21 cellular contexts compared by ENCODE assay signal in the genomic region with DNA sequence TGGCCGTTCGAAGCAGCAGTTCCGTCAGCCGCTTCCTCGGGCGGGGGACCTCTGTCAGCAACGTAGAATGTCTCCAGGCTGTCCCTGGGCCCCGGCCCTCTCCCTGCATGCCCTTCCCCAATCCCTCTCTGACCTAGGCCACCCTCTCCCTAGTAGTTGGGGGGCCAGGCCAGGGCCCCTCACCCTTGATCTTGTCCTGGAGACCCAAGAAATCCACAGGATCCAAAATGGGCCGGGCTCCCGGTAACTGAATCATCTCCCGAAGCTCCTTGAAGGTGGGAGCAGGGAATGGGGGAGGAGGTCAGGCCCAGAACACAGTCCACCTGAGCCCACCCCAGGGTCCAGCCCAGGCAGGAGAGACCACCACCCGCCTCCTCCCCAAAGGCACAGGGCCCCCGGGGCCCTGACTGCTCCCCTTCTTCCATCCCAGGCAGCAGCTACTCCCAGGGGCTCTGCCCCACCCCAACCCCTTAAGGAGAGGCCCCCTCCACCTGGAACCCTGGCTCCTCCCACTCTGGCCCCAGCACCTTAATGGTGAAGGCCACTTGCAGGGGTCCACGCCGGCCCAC. TPM values are rescaled to one million over a fixed set of nuclear protein-coding genes. Genes with fewer than 3 reads are reported as not detected.
DNase-seq lines count a peak whose midpoint lies in the region; ATAC-seq and TF ChIP-seq lines count a peak whose summit lies in the region.
"Had no signal": no experiment of that assay in that cellular context is flagged by ENCODE, and none has a peak within 500 bp of the region (broad histone marks: within the 10 kb centered on the region; RNA-seq: fewer than 3 reads in every experiment).

No MANE protein-coding gene starts in this region.

- peaks cover 39% of the 10 kb centered on the region for H3K27me3 Mint-ChIP-seq in brain

- H3K27me3 ChIP-seq in H7 (ENCODE audit: control insufficient read depth, insufficient read depth, low read length) (peaks cover 28% of the 10 kb centered on the region), lower lobe of right lung (ENCODE audit: low read depth) (peaks cover 19% of the 10 kb centered on the region)

- H3K27ac ChIP-seq in lower lobe of right lung: no peak overlapping the region
- H3K27ac ChIP-seq: ovary, transverse colon had no signal

- H3K36me3 ChIP-seq in H7 (replicated peaks; ENCODE audit: control insufficient read depth, insufficient read depth, low read length): peaks cover 4% of the 10 kb centered on the region
- no peaks in the 10 kb centered on the region for H3K36me3 ChIP-seq in lower lobe of right lung
- H3K36me3 ChIP-seq: ovary, transverse colon had no signal

- peak overlapping the region in 3 of 5 experiments; percentile 11 to 42 (median 40) for H3K27ac Mint-ChIP-seq in brain
- H3K27ac Mint-ChIP-seq: CD4-positive, alpha-beta T cell; immature natural killer cell had no signal

- H3K4me1 ChIP-seq in lower lobe of right lung: peaks cover 22% of the 10 kb centered on the region

- H3K4me3 ChIP-seq in H7 (ENCODE audit: insufficient read depth, low read depth, low read length): no peak overlapping the region
- H3K4me3 ChIP-seq in lower lobe of right lung: no peak overlapping the region
- H3K4me3 ChIP-seq: ovary, transverse colon had no signal

- intact Hi-C loops in lower lobe of right lung (cut with DNase I): no loop called here

- no peaks in the 10 kb centered on the region for H3K9me3 Mint-ChIP-seq in brain
- H3K9me3 Mint-ChIP-seq: CD4-positive, alpha-beta T cell; effector memory CD8-positive, alpha-beta T cell; IgD-negative memory B cell; immature natural killer cell; nephron progenitor cell; stimulated activated effector memory CD8-positive, alpha-beta T cell treated with anti-CD3 and anti-CD28 coated beads, Interleukin-12 subunit alpha, Interleukin-12 subunit beta, amount 100 ng/mL, for 72 hours had no signal

- no peak for ATAC-seq in lower lobe of right lung

- peaks cover 12% of the 10 kb centered on the region for H3K4me1 Mint-ChIP-seq in brain

- DNase-seq in H7 (peak; percentile 42), lower lobe of right lung (no peak), GM20000 (ENCODE audit: low spot score) (no peak)
- DNase-seq: NCI-H1048, NCI-H2107 had no signal

- no peaks in the 10 kb centered on the region for H3K9me3 ChIP-seq in lower lobe of right lung
- H3K9me3 ChIP-seq: ovary, transverse colon had no signal

- H3K4me3 Mint-ChIP-seq in brain: no peak overlapping the region
- H3K4me3 Mint-ChIP-seq: CD4-positive, alpha-beta T cell; effector memory CD8-positive, alpha-beta T cell; immature natural killer cell; nephron progenitor cell; stimulated activated effector memory CD8-positive, alpha-beta T cell treated with anti-CD3 and anti-CD28 coated beads, Interleukin-12 subunit alpha, Interleukin-12 subunit beta, amount 100 ng/mL, for 72 hours had no signal

- no peak for TF ChIP-seq CTCF in brain (conservative IDR thresholded peaks at IDR 0.05)
- no peak for TF ChIP-seq CTCF in lower lobe of right lung (IDR thresholded peaks at IDR 0.05)
- no peak for TF ChIP-seq CTCF in GM20000 (IDR thresholded peaks at IDR 0.05; ENCODE audit: extremely low read depth, missing control alignments)

- H3K36me3 Mint-ChIP-seq in brain: peaks cover 7% of the 10 kb centered on the region
- H3K36me3 Mint-ChIP-seq: IgD-negative memory B cell had no signal

RNA-seq across cellular contexts. Expression of a gene that starts 4.7 kb away (rescaled TPM):
- not detected in 2 replicates for total RNA-seq in H7 (2014; rRNA removed; shearing (Covaris generic))
- 10.0 TPM for polyA plus RNA-seq in brain (ENCODE audit: insufficient read depth, low read depth, low replicate concordance)
- 0.83 TPM for total RNA-seq in lower lobe of right lung
- total RNA-seq: CD4-positive, alpha-beta T cell; epithelial cell of proximal tubule had no signal
- polyA plus RNA-seq: IgD-negative memory B cell, mammary epithelial cell had no signal

RNA-seq across cellular contexts. Expression of a gene that starts 8.4 kb away (rescaled TPM):
- 4.9 and 9.7 TPM in 2 replicates for total RNA-seq in H7 (2014; rRNA removed; shearing (Covaris generic))
- polyA plus RNA-seq in brain (ENCODE audit: insufficient read depth, low read depth, low replicate concordance): 16.7 TPM
- 12.6 TPM for total RNA-seq in lower lobe of right lung

RNA-seq across cellular contexts. Expression of a gene that starts 29.1 kb away (rescaled TPM):
- total RNA-seq in H7 (2014; rRNA removed; shearing (Covaris generic)): 0.52 TPM in 1 of 2 replicates, not detected in the other
- polyA plus RNA-seq in brain (ENCODE audit: insufficient read depth, low read depth, low replicate concordance): 0.39 TPM
- not detected for total RNA-seq in lower lobe of right lung
- total RNA-seq: A673; astrocyte; CD4-positive, alpha-beta T cell; epithelial cell of proximal tubule; left cardiac atrium; mammary epithelial cell; renal cortical epithelial cell had no signal
- polyA plus RNA-seq: IgD-negative memory B cell, immature natural killer cell, mammary epithelial cell had no signal

RNA-seq across cellular contexts. Expression of a gene that starts 58.7 kb away (rescaled TPM):
- 0.59 and 1.3 TPM in 2 replicates for total RNA-seq in H7 (2014; rRNA removed; shearing (Covaris generic))
- polyA plus RNA-seq in brain (ENCODE audit: insufficient read depth, low read depth, low replicate concordance): not detected
- 0.21 TPM for total RNA-seq in lower lobe of right lung
- total RNA-seq: A673; CD4-positive, alpha-beta T cell; epithelial cell of proximal tubule; renal cortical epithelial cell; subcutaneous adipose tissue had no signal
- polyA plus RNA-seq: IgD-negative memory B cell, immature natural killer cell had no signal

RNA-seq across cellular contexts. Expression of a gene that starts 59.7 kb away (rescaled TPM):
- total RNA-seq in H7 (2014; rRNA removed; shearing (Covaris generic)): not detected in 2 replicates
- not detected for polyA plus RNA-seq in brain (ENCODE audit: insufficient read depth, low read depth, low replicate concordance)
- not detected for total RNA-seq in lower lobe of right lung
- total RNA-seq: A673; astrocyte; CD4-positive, alpha-beta T cell; epithelial cell of proximal tubule; left cardiac atrium; ovary; renal cortical epithelial cell had no signal
- polyA plus RNA-seq: IgD-negative memory B cell, immature natural killer cell, mammary epithelial cell, ovary had no signal
